Comparison of ENCODE assay signal across 20 cellular contexts in the genomic region with DNA sequence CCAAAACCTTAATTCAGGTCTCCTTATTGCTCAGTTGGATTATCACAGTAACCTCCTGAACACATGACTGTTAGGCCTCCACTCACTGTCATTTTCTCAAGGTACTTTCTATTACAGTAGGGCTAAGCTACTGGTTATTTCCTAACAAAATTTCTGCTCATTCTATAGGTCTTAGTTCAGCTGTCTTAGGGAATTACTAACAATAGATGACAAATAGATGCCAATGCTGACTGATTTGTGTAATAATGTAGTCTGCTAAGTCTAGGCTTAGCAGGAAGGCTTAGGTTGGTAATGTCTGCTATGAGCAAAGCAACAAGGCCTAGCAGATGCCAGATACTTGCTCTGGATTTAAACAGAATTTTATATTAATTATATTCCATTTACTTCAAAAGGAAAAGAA. TPM values are rescaled to one million over a fixed set of nuclear protein-coding genes. Genes with fewer than 3 reads are reported as not detected.
DNase-seq lines count a peak whose midpoint lies in the region; ATAC-seq, FAIRE-seq and TF ChIP-seq lines count a peak whose summit lies in the region.
"Had no signal": no experiment of that assay in that cellular context is flagged by ENCODE, and none has a peak within 500 bp of the region (broad histone marks: within the 10 kb centered on the region; RNA-seq: fewer than 3 reads in every experiment).

No MANE protein-coding gene starts in this region.

- H3K27ac ChIP-seq in GM12878 (ENCODE audit: control insufficient read depth, insufficient read depth) (no peak overlapping the region), psoas muscle (no peak overlapping the region)
- H3K27ac ChIP-seq: 22Rv1, C4-2B had no signal

- POLR2A ChIA-PET in activated CD4-positive, alpha-beta T cell treated with anti-CD3 and anti-CD28 coated beads for 36 hours (lab: Charles Lee) = interaction anchor here (0.6 kb wide), 1 partner anchor 17 kb away, joined by 8 read pairs; no protein-coding TSS in a partner anchor
- POLR2A ChIA-PET in GM12878 (lab: Charles Lee) = no interaction called here

- TF ChIP-seq RAD21 in GM12878 (IDR thresholded peaks at IDR 0.05; ENCODE audit: insufficient read depth, low read depth, low read length) = no peak

- H3K4me3 Mint-ChIP-seq in activated CD4-positive, alpha-beta T cell treated with anti-CD3 and anti-CD28 coated beads for 36 hours = no peak overlapping the region
- H3K4me3 Mint-ChIP-seq in stimulated activated naive CD8-positive, alpha-beta T cell treated with anti-CD3 and anti-CD28 coated beads, Interleukin-15, Interleukin-2, amounts not matched to agents 100 ng/mL and 50 ng/mL, for 24 hours = no peak overlapping the region
- H3K4me3 Mint-ChIP-seq in stimulated activated naive CD8-positive, alpha-beta T cell treated with anti-CD3 and anti-CD28 coated beads, Interleukin-15, amount 100 ng/mL, for 72 hours = no peak overlapping the region
- no peak overlapping the region for H3K4me3 Mint-ChIP-seq in stimulated activated effector memory CD8-positive, alpha-beta T cell treated with anti-CD3 and anti-CD28 coated beads, Interleukin-12 subunit alpha, Interleukin-12 subunit beta, amount 100 ng/mL, for 72 hours

- H3K4me1 ChIP-seq in GM12878 (ENCODE audit: control insufficient read depth, insufficient read depth, low read length) (no peaks in the 10 kb centered on the region), psoas muscle (no peaks in the 10 kb centered on the region)

- H3K27me3 ChIP-seq in GM12878 (replicated peaks in 1 of 2; ENCODE audit: control insufficient read depth in 2 of 2, insufficient read depth in 2 of 2, low read length in 1 of 2) (no peaks in the 10 kb centered on the region), psoas muscle (ENCODE audit: insufficient read depth in 3 of 3, low read length in 2 of 3) (no peaks in the 10 kb centered on the region)

- H3K4me3 ChIP-seq in GM12878 (no peak overlapping the region), psoas muscle (no peak overlapping the region)

- no peaks in the 10 kb centered on the region for H3K27me3 Mint-ChIP-seq in activated CD4-positive, alpha-beta T cell treated with anti-CD3 and anti-CD28 coated beads for 36 hours
- H3K27me3 Mint-ChIP-seq in stimulated activated naive CD8-positive, alpha-beta T cell treated with anti-CD3 and anti-CD28 coated beads, Interleukin-15, Interleukin-2, amounts not matched to agents 100 ng/mL and 50 ng/mL, for 24 hours = no peaks in the 10 kb centered on the region
- no peaks in the 10 kb centered on the region for H3K27me3 Mint-ChIP-seq in stimulated activated naive CD8-positive, alpha-beta T cell treated with anti-CD3 and anti-CD28 coated beads, Interleukin-15, amount 100 ng/mL, for 72 hours

- TF ChIP-seq EP300 in GM12878 (IDR thresholded peaks at IDR 0.05; ENCODE audit: borderline replicate concordance in 1 of 2, control insufficient read depth in 1 of 2, low read depth in 2 of 2, low read length in 2 of 2) = no peak

- intact Hi-C loops in activated CD4-positive, alpha-beta T cell treated with anti-CD3 and anti-CD28 coated beads for 36 hours (cut with DNase I, micrococcal nuclease) = no loop called here
- intact Hi-C loops in GM12878 (cut with micrococcal nuclease; ENCODE audit: unreplicated experiment) = no loop called here
- intact Hi-C loops in psoas muscle (cut with DNase I) = no loop called here

- in situ Hi-C loops in GM12878 (cut with MboI) = no loop called here

- H3K9me3 Mint-ChIP-seq in activated CD4-positive, alpha-beta T cell treated with anti-CD3 and anti-CD28 coated beads for 36 hours (ENCODE audit: low read depth) = no peaks in the 10 kb centered on the region
- H3K9me3 Mint-ChIP-seq in stimulated activated naive CD8-positive, alpha-beta T cell treated with anti-CD3 and anti-CD28 coated beads, Interleukin-15, Interleukin-2, amounts not matched to agents 100 ng/mL and 50 ng/mL, for 24 hours = no peaks in the 10 kb centered on the region
- H3K9me3 Mint-ChIP-seq in stimulated activated naive CD8-positive, alpha-beta T cell treated with anti-CD3 and anti-CD28 coated beads, Interleukin-15, amount 100 ng/mL, for 72 hours = no peaks in the 10 kb centered on the region
- H3K9me3 Mint-ChIP-seq in stimulated activated effector memory CD8-positive, alpha-beta T cell treated with anti-CD3 and anti-CD28 coated beads, Interleukin-12 subunit alpha, Interleukin-12 subunit beta, amount 100 ng/mL, for 72 hours = no peaks in the 10 kb centered on the region

- H3K9me3 ChIP-seq in GM12878 (replicated peaks; ENCODE audit: control insufficient read depth, insufficient read depth, low read length) = no peaks in the 10 kb centered on the region
- H3K9me3 ChIP-seq in psoas muscle = no peaks in the 10 kb centered on the region

- no peak for TF ChIP-seq POLR2A in GM12878 (IDR thresholded peaks at IDR 0.05; ENCODE audit: low read depth, low read length)

- SMC1A ChIA-PET in GM12878 (lab: Charles Lee; ENCODE audit: uncharacterized antibody, unreplicated experiment) = interaction anchor here (0.6 to 1.4 kb wide), 3 partner anchors 9 to 1045 kb away, joined by 3 to 4 read pairs (median 3); no protein-coding TSS in a partner anchor

- FAIRE-seq in GM12878 (lab: Jason Lieb, UNC) = no peak
- FAIRE-seq: G401.6 had no signal

- no peak for DNase-seq in activated CD4-positive, alpha-beta T cell treated with anti-CD3 and anti-CD28 coated beads for 36 hours
- no peak for DNase-seq in activated CD4-positive, alpha-beta T cell treated with anti-CD3 and anti-CD28 coated beads, Interleukin-2, amount 50 U/mL, for 48 hours
- no peak for DNase-seq in stimulated activated naive CD8-positive, alpha-beta T cell treated with anti-CD3 and anti-CD28 coated beads, Interleukin-15, amount 100 ng/mL, for 72 hours
- DNase-seq in GM12878 (ENCODE audit: low read depth, low spot score) = no peak
- no peak for DNase-seq in stimulated activated effector memory CD8-positive, alpha-beta T cell treated with anti-CD3 and anti-CD28 coated beads, Interleukin-12 subunit alpha, Interleukin-12 subunit beta, amount 100 ng/mL, for 72 hours (ENCODE audit: low spot score in 2 of 2)
- DNase-seq in psoas muscle = no peak
- DNase-seq: AML-193, GOT3, NCI-H1105, NCI-H2081, NCI-H2171 treated with DMSO at 0.1 percent for 48 hours, NCI-H446, NCI-H526 treated with DMSO at 0.1 percent for 48 hours, RPMI8226, SIG-M5 had no signal

- no peak overlapping the region for H3K4me2 ChIP-seq in GM12878 (ENCODE audit: control insufficient read depth, insufficient read depth)

- peaks cover 1% of the 10 kb centered on the region for H3K79me2 ChIP-seq in GM12878 (ENCODE audit: control insufficient read depth, insufficient read depth, low read length)

- H3K9ac ChIP-seq in GM12878 (ENCODE audit: control insufficient read depth, insufficient read depth, low read length) = no peak overlapping the region

- ATAC-seq in activated CD4-positive, alpha-beta T cell treated with anti-CD3 and anti-CD28 coated beads for 36 hours = peak; percentile 69
- ATAC-seq in stimulated activated naive CD8-positive, alpha-beta T cell treated with anti-CD3 and anti-CD28 coated beads, Interleukin-15, amount 100 ng/mL, for 72 hours = no peak
- no peak for ATAC-seq in GM12878
- peak; percentile 60 for ATAC-seq in stimulated activated effector memory CD8-positive, alpha-beta T cell treated with anti-CD3 and anti-CD28 coated beads, Interleukin-12 subunit alpha, Interleukin-12 subunit beta, amount 100 ng/mL, for 72 hours
- no peak for ATAC-seq in psoas muscle
- no peak for ATAC-seq in GM18870 (IDR thresholded peaks at IDR 0.05; ENCODE audit: unreplicated experiment)

- no peak for TF ChIP-seq CTCF in GM12878 (IDR thresholded peaks at IDR 0.05 in 2 of 3, conservative IDR thresholded peaks at IDR 0.05 in 1 of 3; ENCODE audit: control insufficient read depth in 2 of 3, extremely low read depth in 1 of 3, insufficient read depth in 1 of 3, low read depth in 3 of 3, low read length in 3 of 3)
- no peak for TF ChIP-seq CTCF in psoas muscle (IDR thresholded peaks at IDR 0.05)

- no peak overlapping the region for H2AFZ ChIP-seq in GM12878 (ENCODE audit: control insufficient read depth, low read depth, low read length)

- H3K36me3 Mint-ChIP-seq in activated CD4-positive, alpha-beta T cell treated with anti-CD3 and anti-CD28 coated beads for 36 hours (ENCODE audit: low read depth) = peaks cover 15% of the 10 kb centered on the region
- H3K36me3 Mint-ChIP-seq in stimulated activated naive CD8-positive, alpha-beta T cell treated with anti-CD3 and anti-CD28 coated beads, Interleukin-15, Interleukin-2, amounts not matched to agents 100 ng/mL and 50 ng/mL, for 24 hours (ENCODE audit: low read depth) = peaks cover 32% of the 10 kb centered on the region
- H3K36me3 Mint-ChIP-seq in stimulated activated effector memory CD8-positive, alpha-beta T cell treated with anti-CD3 and anti-CD28 coated beads, Interleukin-12 subunit alpha, Interleukin-12 subunit beta, amount 100 ng/mL, for 72 hours = peaks cover 72% of the 10 kb centered on the region

- RAD21 ChIA-PET in GM12878 (lab: Charles Lee; ENCODE audit: unreplicated experiment) = no interaction called here

- peaks cover 2 to 8% of the 10 kb centered on the region in 2 experiments; a peak in 3 of 4 replicates for H3K36me3 ChIP-seq in GM12878 (ENCODE audit: control insufficient read depth in 2 of 2, insufficient read depth in 2 of 2, low read length in 1 of 2)
- peaks cover 3 to 25% of the 10 kb centered on the region in 2 donors for H3K36me3 ChIP-seq in psoas muscle (ENCODE audit: insufficient read depth in 1 of 2, low read depth in 1 of 2)

- CTCF ChIA-PET in activated CD4-positive, alpha-beta T cell treated with anti-CD3 and anti-CD28 coated beads for 36 hours (lab: Charles Lee) = no interaction called here
- CTCF ChIA-PET in GM12878 (lab: Yijun Ruan, JAX) = interaction anchor here (0.6 to 1.2 kb wide), 3 partner anchors 11 to 15 kb away, joined by 3 read pairs; no protein-coding TSS in a partner anchor

- TSS peak; percentile 40 for BruUV-seq in GM12878 (replicated peaks; lab: Mats Ljungman, UMichigan)

- H3K4me1 Mint-ChIP-seq in activated CD4-positive, alpha-beta T cell treated with anti-CD3 and anti-CD28 coated beads for 36 hours = peaks cover 13% of the 10 kb centered on the region
- peaks cover 11% of the 10 kb centered on the region for H3K4me1 Mint-ChIP-seq in stimulated activated naive CD8-positive, alpha-beta T cell treated with anti-CD3 and anti-CD28 coated beads, Interleukin-15, Interleukin-2, amounts not matched to agents 100 ng/mL and 50 ng/mL, for 24 hours (ENCODE audit: low read depth)
- peaks cover 12% of the 10 kb centered on the region for H3K4me1 Mint-ChIP-seq in stimulated activated naive CD8-positive, alpha-beta T cell treated with anti-CD3 and anti-CD28 coated beads, Interleukin-15, amount 100 ng/mL, for 72 hours
- H3K4me1 Mint-ChIP-seq in stimulated activated effector memory CD8-positive, alpha-beta T cell treated with anti-CD3 and anti-CD28 coated beads, Interleukin-12 subunit alpha, Interleukin-12 subunit beta, amount 100 ng/mL, for 72 hours = peaks cover 24% of the 10 kb centered on the region

- H3K27ac Mint-ChIP-seq in activated CD4-positive, alpha-beta T cell treated with anti-CD3 and anti-CD28 coated beads for 36 hours = peak overlapping the region; percentile 20
- H3K27ac Mint-ChIP-seq in stimulated activated naive CD8-positive, alpha-beta T cell treated with anti-CD3 and anti-CD28 coated beads, Interleukin-15, Interleukin-2, amounts not matched to agents 100 ng/mL and 50 ng/mL, for 24 hours = peak overlapping the region; percentile 39
- no peak overlapping the region for H3K27ac Mint-ChIP-seq in stimulated activated naive CD8-positive, alpha-beta T cell treated with anti-CD3 and anti-CD28 coated beads, Interleukin-15, amount 100 ng/mL, for 72 hours
- no peak overlapping the region for H3K27ac Mint-ChIP-seq in stimulated activated effector memory CD8-positive, alpha-beta T cell treated with anti-CD3 and anti-CD28 coated beads, Interleukin-12 subunit alpha, Interleukin-12 subunit beta, amount 100 ng/mL, for 72 hours

- H4K20me1 ChIP-seq in GM12878 (ENCODE audit: control insufficient read depth, insufficient read depth) = no peaks in the 10 kb centered on the region

RNA-seq across cellular contexts. Expression of a gene that starts 58.1 kb away (rescaled TPM):
- total RNA-seq in activated CD4-positive, alpha-beta T cell treated with anti-CD3 and anti-CD28 coated beads for 36 hours = 10 to 100 TPM; 49.9 to 59.2 TPM
- 126 and 128 TPM in 2 replicates for total RNA-seq in GM12878 (2013; cell fraction: nucleolus; rRNA removed)
- total RNA-seq in GM12878 (2014; rRNA removed) = 24.4 and 30.9 TPM in 2 replicates
- total RNA-seq in GM12878 (2014; rRNA removed; fragmentation: Illumina TruSeq; extraction: Trizol) = 34.6 and 36.7 TPM in 2 replicates
- 36.7 and 39.9 TPM in 2 replicates for total RNA-seq in GM12878 (2021)
- polyA plus RNA-seq in GM12878 (2011; ENCODE audit: low read depth) = 8.0 TPM
- polyA plus RNA-seq in GM12878 (2011; rRNA removed) = 22.8 and 24.6 TPM in 2 replicates
- 15.5 and 18.0 TPM in 2 replicates for polyA plus RNA-seq in GM12878 (2011; cell fraction: cytosol; rRNA removed)
- 19.7 and 37.1 TPM in 2 replicates for polyA plus RNA-seq in GM12878 (2011; cell fraction: nucleus; rRNA removed)
- polyA plus RNA-seq in GM12878 (2012) = 29.0 and 30.4 TPM in 2 replicates
- polyA plus RNA-seq in GM12878 (2014; fragmentation: Illumina TruSeq; extraction: Trizol) = 42.9 and 54.2 TPM in 2 replicates
- 10 to 100 TPM in 1 of 2 experiments, 1 to 10 TPM in 1; 9.0 to 25.4 TPM for polyA plus RNA-seq in GM12878 (2014; fragmentation: Nextera tagmentation; extraction: Ambion mirVana)
- 11.5 and 16.4 TPM in 2 replicates for polyA plus RNA-seq in GM12878 (2014; rRNA removed)
- 10 to 100 TPM; 38.7 to 45.3 TPM for polyA plus RNA-seq in GM12878 (2016; fragmentation: Nextera tagmentation; extraction: Ambion mirVana)
- 26.5 and 43.7 TPM in 2 replicates for polyA minus RNA-seq in GM12878 (2011; rRNA and poly(A)+ RNA removed)
- 15.8 and 19.6 TPM in 2 replicates for polyA minus RNA-seq in GM12878 (2011; cell fraction: cytosol; rRNA and poly(A)+ RNA removed)
- 19.6 and 29.3 TPM in 2 replicates for polyA minus RNA-seq in GM12878 (2011; cell fraction: nucleus; rRNA and poly(A)+ RNA removed)
- total RNA-seq in psoas muscle = 10 to 100 TPM; 30.0 to 34.8 (median 32.4) TPM
- polyA plus RNA-seq in psoas muscle = 10 to 100 TPM in 1 of 3 donors, 1 to 10 TPM in 2; 2.7 to 18.5 (median 6.9) TPM

RNA-seq across cellular contexts. Expression of a gene that starts 58.5 kb away (rescaled TPM):
- total RNA-seq in activated CD4-positive, alpha-beta T cell treated with anti-CD3 and anti-CD28 coated beads for 36 hours = 1 to 10 TPM; 4.8 to 5.3 TPM
- total RNA-seq in GM12878 (2013; cell fraction: nucleolus; rRNA removed) = 1.9 and 2.3 TPM in 2 replicates
- total RNA-seq in GM12878 (2014; rRNA removed) (6.1 and 6.7 TPM in 2 replicates), GM12878 (2014; rRNA removed; fragmentation: Illumina TruSeq; extraction: Trizol) (8.4 and 9.8 TPM in 2 replicates), GM12878 (2021) (4.3 and 6.2 TPM in 2 replicates), psoas muscle (10 to 100 TPM; 54.5 to 70.1 (median 61.3) TPM)
- polyA plus RNA-seq in GM12878 (2011; ENCODE audit: low read depth) = 32.2 TPM
- polyA plus RNA-seq in GM12878 (2011; rRNA removed) (3.7 and 4.4 TPM in 2 replicates), GM12878 (2014; fragmentation: Illumina TruSeq; extraction: Trizol) (2.4 and 8.3 TPM in 2 replicates), GM12878 (2014; fragmentation: Nextera tagmentation; extraction: Ambion mirVana) (10 to 100 TPM; 37.1 to 38.3 TPM), GM12878 (2014; rRNA removed) (11.3 and 13.9 TPM in 2 replicates), GM12878 (2016; fragmentation: Nextera tagmentation; extraction: Ambion mirVana) (10 to 100 TPM; 18.6 to 26.0 TPM), psoas muscle (100 to 1,000 TPM in 1 of 3 donors, 10 to 100 TPM in 2; 93.4 to 160 (median 99.8) TPM)
- polyA plus RNA-seq in GM12878 (2011; cell fraction: cytosol; rRNA removed) = 2.8 and 3.0 TPM in 2 replicates
- 2.2 and 2.4 TPM in 2 replicates for polyA plus RNA-seq in GM12878 (2011; cell fraction: nucleus; rRNA removed)
- polyA plus RNA-seq in GM12878 (2012) = 16.9 and 19.8 TPM in 2 replicates
- polyA minus RNA-seq in GM12878 (2011; rRNA and poly(A)+ RNA removed) = 2.1 TPM in 1 of 2 replicates, not detected in the other
- polyA minus RNA-seq in GM12878 (2011; cell fraction: cytosol; rRNA and poly(A)+ RNA removed) = not detected in 2 replicates
- polyA minus RNA-seq in GM12878 (2011; cell fraction: nucleus; rRNA and poly(A)+ RNA removed) = not detected in 2 replicates

Comparison
In these comparisons a context has a peak if more than half of its experiments do, and no peak if none do; other contexts are left out.
1. H3K27ac Mint-ChIP-seq: peak in activated CD4-positive, alpha-beta T cell treated with anti-CD3 and anti-CD28 coated beads for 36 hours (single experiment) and stimulated activated naive CD8-positive, alpha-beta T cell treated with anti-CD3 and anti-CD28 coated beads, Interleukin-15, Interleukin-2, amounts not matched to agents 100 ng/mL and 50 ng/mL, for 24 hours (single experiment); none in stimulated activated naive CD8-positive, alpha-beta T cell treated with anti-CD3 and anti-CD28 coated beads, Interleukin-15, amount 100 ng/mL, for 72 hours (0 of 2) and stimulated activated effector memory CD8-positive, alpha-beta T cell treated with anti-CD3 and anti-CD28 coated beads, Interleukin-12 subunit alpha, Interleukin-12 subunit beta, amount 100 ng/mL, for 72 hours (single experiment).
2. ATAC-seq: peak in activated CD4-positive, alpha-beta T cell treated with anti-CD3 and anti-CD28 coated beads for 36 hours (single experiment) and stimulated activated effector memory CD8-positive, alpha-beta T cell treated with anti-CD3 and anti-CD28 coated beads, Interleukin-12 subunit alpha, Interleukin-12 subunit beta, amount 100 ng/mL, for 72 hours (single experiment); none in stimulated activated naive CD8-positive, alpha-beta T cell treated with anti-CD3 and anti-CD28 coated beads, Interleukin-15, amount 100 ng/mL, for 72 hours (single experiment), GM12878 (single experiment), psoas muscle (0 of 4) and GM18870 (single experiment).
3. RNA of a gene that starts 58.5 kb away (total RNA-seq): 54.5 to 70.1 TPM in psoas muscle; 1.9 to 9.8 TPM in GM12878 and 4.8 to 5.3 TPM in activated CD4-positive, alpha-beta T cell treated with anti-CD3 and anti-CD28 coated beads for 36 hours; every median in the first group is over 4 times any median in the second.